12 cellular contexts compared by ENCODE assay signal in genomic region chr3:125322166-125322565, GRCh38. TPM values are rescaled to one million over a fixed set of nuclear protein-coding genes. Genes with fewer than 3 reads are reported as not detected.
A peak's percentile ranks its signal among the peaks of the same experiment; 100 is the strongest.
DNase-seq lines count a peak whose midpoint lies in the region; ATAC-seq and TF ChIP-seq lines count a peak whose summit lies in the region.
"Had no signal": no experiment of that assay in that cellular context is flagged by ENCODE, and none has a peak within 500 bp of the region (broad histone marks: within the 10 kb centered on the region; RNA-seq: fewer than 3 reads in every experiment).

No MANE protein-coding gene starts in this region.

- no peak overlapping the region for H3K9ac ChIP-seq in fibroblast of lung (ENCODE audit: insufficient read depth, low read length)

- H3K27ac ChIP-seq in AG04450 (ENCODE audit: low read depth, low read length) (no peak overlapping the region), HEK293 (ENCODE audit: extremely low read depth, low read depth, low read length) (no peak overlapping the region), Panc1 (ENCODE audit: low read length) (no peak overlapping the region), fibroblast of lung (ENCODE audit: insufficient read depth, low read length) (peak overlapping the region; percentile 10), OCI-LY7 (ENCODE audit: low read depth, low read length, poor library complexity, severe bottlenecking) (no peak overlapping the region)
- H3K27ac ChIP-seq: lower lobe of right lung had no signal

- DNase-seq in AG04450 (ENCODE audit: low read depth, low spot score), result peak; percentile 34
- DNase-seq in Panc1 (ENCODE audit: low read depth, low spot score), result no peak
- peak; percentile 66 to 96 for DNase-seq in fibroblast of lung (ENCODE audit: low read depth in 2 of 2)
- no peak for DNase-seq in OCI-LY7 (ENCODE audit: low spot score)
- DNase-seq: GF-D8, hypothalamus, lower lobe of right lung, T-helper 9 cell had no signal

- H3K4me2 ChIP-seq in fibroblast of lung (ENCODE audit: extremely low read depth, insufficient read depth, low read length) (peak overlapping the region; percentile 8), OCI-LY7 (ENCODE audit: low read length) (no peak overlapping the region)

- no peaks in the 10 kb centered on the region; the same call in none of the 2 replicates for H3K4me1 ChIP-seq in HEK293 (ENCODE audit: control insufficient read depth, insufficient read depth, low read length)
- peaks cover 7% of the 10 kb centered on the region; the same call in 1 of the 2 replicates for H3K4me1 ChIP-seq in Panc1 (ENCODE audit: control insufficient read depth, insufficient read depth, low read length)
- peaks cover 5% of the 10 kb centered on the region for H3K4me1 ChIP-seq in fibroblast of lung (ENCODE audit: control insufficient read depth, extremely low read depth, insufficient read depth, low read length)
- H3K4me1 ChIP-seq in OCI-LY7 (ENCODE audit: insufficient read depth, low read length, poor library complexity, severe bottlenecking), result peaks cover 10% of the 10 kb centered on the region
- H3K4me1 ChIP-seq: lower lobe of right lung had no signal

- H4K20me1 ChIP-seq in fibroblast of lung (ENCODE audit: control insufficient read depth, extremely low read depth, insufficient read depth, low read length) (no peaks in the 10 kb centered on the region), OCI-LY7 (ENCODE audit: insufficient read depth, low read length) (no peaks in the 10 kb centered on the region)

- H2AFZ ChIP-seq in fibroblast of lung (ENCODE audit: low read length), result no peak overlapping the region
- H2AFZ ChIP-seq in OCI-LY7 (ENCODE audit: low read length), result no peak overlapping the region

- in situ Hi-C loops in Panc1 (cut with HindIII; ENCODE audit: low pct_unique_long_range_greater_than_20kb, low sequenced_read_pairs), result no loop called here

- H3K79me2 ChIP-seq in fibroblast of lung (ENCODE audit: control insufficient read depth, insufficient read depth, low read length), result peaks cover 4% of the 10 kb centered on the region
- H3K79me2 ChIP-seq in OCI-LY7 (ENCODE audit: insufficient read depth, low read depth, low read length), result 0 out of 2 replicates have a peak, but pooled peaks cover 8% of the 10 kb centered on the region

- H3K4me3 ChIP-seq in AG04450 (ENCODE audit: low read depth, low read length) (no peak overlapping the region), HEK293 (ENCODE audit: low read depth, low read length) (no peak overlapping the region), Panc1 (ENCODE audit: low read depth in 2 of 2, low read length in 2 of 2) (no peak overlapping the region), fibroblast of lung (replicated peaks in 1 of 4; ENCODE audit: control extremely low read depth in 1 of 4, insufficient read depth in 1 of 4, low read depth in 3 of 4, low read length in 4 of 4) (no peak overlapping the region), OCI-LY7 (ENCODE audit: low read depth, low read length, poor library complexity, severe bottlenecking) (no peak overlapping the region)
- H3K4me3 ChIP-seq: lower lobe of right lung had no signal

- H3K9me3 ChIP-seq in AG04450 (ENCODE audit: control insufficient read depth, insufficient read depth, low read length) (no peaks in the 10 kb centered on the region), HEK293 (ENCODE audit: control insufficient read depth, insufficient read depth, low read depth, low read length) (no peaks in the 10 kb centered on the region), Panc1 (ENCODE audit: control insufficient read depth, insufficient read depth, low read depth, low read length) (no peaks in the 10 kb centered on the region), fibroblast of lung (ENCODE audit: control insufficient read depth, insufficient read depth, low read depth, low read length) (no peaks in the 10 kb centered on the region), OCI-LY7 (ENCODE audit: low read length) (no peaks in the 10 kb centered on the region)
- H3K9me3 ChIP-seq: lower lobe of right lung had no signal

- POLR2A ChIA-PET in AG04450 (lab: Yijun Ruan, JAX) (interaction anchor here (0.6 kb wide), 1 partner anchor 20 kb away, joined by 3 read pairs; no protein-coding TSS in a partner anchor), HEK293 (lab: Yijun Ruan, JAX) (no interaction called here), Panc1 (lab: Charles Lee) (no interaction called here), OCI-LY7 (lab: Charles Lee) (no interaction called here)

- CTCF ChIA-PET in AG04450 (lab: Charles Lee), result no interaction called here
- CTCF ChIA-PET in HEK293 (lab: Yijun Ruan, JAX), result no interaction called here
- CTCF ChIA-PET in Panc1 (lab: Charles Lee), result no interaction called here
- CTCF ChIA-PET in OCI-LY7 (lab: Charles Lee; ENCODE audit: unreplicated experiment), result no interaction called here

- no peak for TF ChIP-seq CTCF in AG04450 (IDR thresholded peaks at IDR 0.05; ENCODE audit: low read depth, low read length)
- TF ChIP-seq CTCF in HEK293 (tag by site-specific recombination; IDR thresholded peaks at IDR 0.05), result no peak
- TF ChIP-seq CTCF in Panc1 (IDR thresholded peaks at IDR 0.05), result no peak
- TF ChIP-seq CTCF in fibroblast of lung (conservative IDR thresholded peaks at IDR 0.05 in 1 of 2, IDR thresholded peaks at IDR 0.05 in 1 of 2; ENCODE audit: low read depth in 1 of 2, low read length in 2 of 2), result no peak
- no peak for TF ChIP-seq CTCF in OCI-LY7 (conservative IDR thresholded peaks at IDR 0.05; ENCODE audit: low read length)

- H3K36me3 ChIP-seq in HEK293 (ENCODE audit: control insufficient read depth in 2 of 2, insufficient read depth in 1 of 2, low read length in 2 of 2) (peaks cover 0 to 9% of the 10 kb centered on the region in 2 experiments; a peak in 2 of 3 replicates), Panc1 (ENCODE audit: control insufficient read depth, insufficient read depth, low read length) (peaks cover 3% of the 10 kb centered on the region; the same call in 1 of the 2 replicates), fibroblast of lung (ENCODE audit: control insufficient read depth, insufficient read depth, low read length) (no peaks in the 10 kb centered on the region), OCI-LY7 (ENCODE audit: insufficient read depth, low read length) (peaks cover 82% of the 10 kb centered on the region)

- BruUV-seq in Panc1 (replicated peaks; lab: Mats Ljungman, UMichigan), result TSS peak; percentile 8
- BruUV-seq in OCI-LY7 (replicated peaks; lab: Mats Ljungman, UMichigan), result no TSS peak

- peak; percentile 34; the same call in 1 of the 2 replicates for ATAC-seq in Panc1
- ATAC-seq in HG02759 (IDR thresholded peaks at IDR 0.05; ENCODE audit: unreplicated experiment), result no peak
- ATAC-seq in GM21576 (IDR thresholded peaks at IDR 0.05; ENCODE audit: unreplicated experiment), result no peak
- ATAC-seq in GM21786 (IDR thresholded peaks at IDR 0.05; ENCODE audit: unreplicated experiment), result no peak
- ATAC-seq: lower lobe of right lung had no signal

- H3K27me3 ChIP-seq in AG04450 (ENCODE audit: control insufficient read depth, insufficient read depth, low read length) (no peaks in the 10 kb centered on the region), Panc1 (ENCODE audit: control insufficient read depth, insufficient read depth, low read length) (no peaks in the 10 kb centered on the region), fibroblast of lung (ENCODE audit: control insufficient read depth, insufficient read depth, low read length) (no peaks in the 10 kb centered on the region)

- H3K9me2 ChIP-seq in OCI-LY7 (ENCODE audit: insufficient read depth, low read length), result no peaks in the 10 kb centered on the region

- intact Hi-C loops in Panc1 (cut with micrococcal nuclease; ENCODE audit: unreplicated experiment) (no loop called here), OCI-LY7 (cut with micrococcal nuclease; ENCODE audit: unreplicated experiment) (no loop called here)

TF ChIP-seq in HEK293, 187 proteins besides CTCF, POLR2A, EP300 and RAD21 (continues in another document):
- 0 out of 2 replicates have a peak, but pooled peaks have one; percentile 58 for TF ChIP-seq ZNF362 (tag by site-specific recombination; IDR thresholded peaks at IDR 0.05)
- no peak for TF ChIP-seq MYNN (tag by site-specific recombination; IDR thresholded peaks at IDR 0.05; ENCODE audit: borderline replicate concordance)
- TF ChIP-seq ZBTB17 (tag by site-specific recombination; IDR thresholded peaks at IDR 0.05), result 0 out of 2 replicates have a peak, but pooled peaks have one; percentile 13
- TF ChIP-seq TRIM28 (IDR thresholded peaks at IDR 0.05; ENCODE audit: borderline replicate concordance, low read length), result no peak
- TF ChIP-seq MZF1 (tag by site-specific recombination; IDR thresholded peaks at IDR 0.05; ENCODE audit: borderline replicate concordance), result peak; percentile 48; the same call in 1 of the 2 replicates
- no peak for TF ChIP-seq HOXA7 (CRISPR knock-in tag; IDR thresholded peaks at IDR 0.05; ENCODE audit: borderline replicate concordance)
- peak; percentile 54 for TF ChIP-seq WT1 (tag by site-specific recombination; IDR thresholded peaks at IDR 0.05)

RNA-seq across cellular contexts. Expression of gene ZNF148, which starts 53.0 kb away (rescaled TPM):
- polyA plus RNA-seq in AG04450 (2011; rRNA removed) (30.9 and 43.5 TPM in 2 replicates), fibroblast of lung (27.7 and 37.7 TPM in 2 replicates)
- polyA minus RNA-seq in AG04450 (2011; rRNA and poly(A)+ RNA removed), result 60.7 and 117 TPM in 2 replicates
- total RNA-seq in Panc1 (2021; ENCODE audit: unreplicated experiment) (55.8 TPM), fibroblast of lung (33.6 and 41.3 TPM in 2 replicates), OCI-LY7 (2022) (35.4 and 42.1 TPM in 2 replicates)
- 19.2 TPM for polyA plus RNA-seq in Panc1 (2012; ENCODE audit: insufficient read length)
- 17.4 and 22.4 TPM in 2 replicates for polyA plus RNA-seq in fibroblast of lung (2012)
- polyA minus RNA-seq in fibroblast of lung (ENCODE audit: low replicate concordance), result 17.3 and 23.4 TPM in 2 replicates
- total RNA-seq in OCI-LY7 (2014; rRNA removed; shearing (Covaris generic)), result 19.8 and 20.9 TPM in 2 replicates

Comparison
In these comparisons a context has a peak if more than half of its experiments do, and no peak if none do; other contexts are left out.
1. DNase-seq: peak in AG04450 (single experiment) and fibroblast of lung (2 of 2); none in Panc1 (single experiment) and OCI-LY7 (single experiment).